Comparison of ENCODE assay signal across 29 cellular contexts in genomic region chr2:219739061-219739460, GRCh38.
"Had no signal": no experiment of that assay in that cellular context is flagged by ENCODE, and none has a peak within 500 bp of the region (broad histone marks: within the 10 kb centered on the region; RNA-seq: fewer than 3 reads in every experiment).

No MANE protein-coding gene starts in this region.

- H3K4me3 ChIP-seq: heart right ventricle, left ventricle myocardium inferior, lung, ovary, prostate gland, stomach, suprapubic skin, tibial artery, upper lobe of right lung had no signal

- H3K27ac Mint-ChIP-seq: activated CD4-positive, alpha-beta memory T cell treated with anti-CD3 and anti-CD28 coated beads for 36 hours; activated naive CD4-positive, alpha-beta T cell treated with anti-CD3 and anti-CD28 coated beads, Interleukin-2, amount 50 U/mL, for 72 hours; activated T-cell treated with anti-CD3 and anti-CD28 coated beads, Interleukin-2, amount 50 U/mL, for 24 hours; activated T-helper 2 cell treated with anti-CD3 and anti-CD28 coated beads, Interferon-gamma antibody, Interleukin-2, Interleukin-4, amounts not matched to agents 10 μg/mL and 5 μg/mL and 100 μg/mL, durations not matched to agents 14 hours and 24 hours and 36 hours; naive B cell; stimulated activated naive B cell treated with anti-CD40 and anti-IgM and Interleukin-4, amounts not matched to agents 10 μg/mL and 1 μg/mL and 100 μg/mL, for 72 hours; T-helper 1 cell treated with Interleukin-12 subunit alpha and Interleukin-12 subunit beta and Interleukin-4 antibody, amounts not matched to agents 30 μg/mL and 1 μg/mL, for 36 hours had no signal

- H3K4me1 Mint-ChIP-seq: naive B cell; stimulated activated naive B cell treated with anti-CD40 and anti-IgM and Interleukin-4, amounts not matched to agents 10 μg/mL and 1 μg/mL and 100 μg/mL, for 72 hours had no signal

- H3K27me3 ChIP-seq: heart right ventricle, ovary, tibial artery, upper lobe of right lung had no signal

- DNase-seq: activated CD4-positive, alpha-beta memory T cell treated with anti-CD3 and anti-CD28 coated beads for 36 hours; activated CD4-positive, alpha-beta T cell treated with anti-CD3 and anti-CD28 coated beads for 48 hours; activated CD8-positive, alpha-beta memory T cell treated with anti-CD3 and anti-CD28 coated beads, Interleukin-2, amount 50 U/mL, for 48 hours; activated T-cell treated with anti-CD3 and anti-CD28 coated beads, Interleukin-2, amount 50 U/mL, for 24 hours; aorta; brain microvascular endothelial cell; cortex of kidney; foreskin melanocyte; heart right ventricle; left ventricle myocardium inferior; naive B cell; ovary; retina; stimulated activated CD4-positive, alpha-beta T cell treated with anti-CD3 and anti-CD28 coated beads, Interleukin-15, amount 100 ng/mL, for 24 hours; stimulated activated CD4-positive, alpha-beta T cell treated with anti-CD3 and anti-CD28 coated beads, Interleukin-2, amount 100 ng/mL, for 24 hours; stimulated activated naive B cell treated with anti-CD40 and anti-IgM and Interleukin-4, amounts not matched to agents 10 μg/mL and 1 μg/mL and 100 μg/mL, for 72 hours; stomach; SW 1271; T-helper 9 cell; tibial artery; upper lobe of right lung; WERI-Rb-1 had no signal

- H3K27ac ChIP-seq: brain microvascular endothelial cell, heart right ventricle, left ventricle myocardium inferior, ovary, prostate gland, stomach, suprapubic skin, tibial artery, upper lobe of right lung, WERI-Rb-1 had no signal

- ATAC-seq: activated CD4-positive, CD25-positive, alpha-beta regulatory T cell treated with anti-CD3 and anti-CD28 coated beads, Interleukin-2, amount 50 U/mL, for 24 hours; activated naive CD4-positive, alpha-beta T cell treated with anti-CD3 and anti-CD28 coated beads, Interleukin-2, amount 50 U/mL, for 72 hours; heart right ventricle; stimulated activated naive B cell treated with anti-CD40 and anti-IgM and Interleukin-4, amounts not matched to agents 10 μg/mL and 1 μg/mL and 100 μg/mL, for 72 hours; upper lobe of right lung had no signal

- H3K36me3 ChIP-seq: brain microvascular endothelial cell, heart right ventricle, left ventricle myocardium inferior, ovary, prostate gland, stomach, suprapubic skin, tibial artery, upper lobe of right lung, WERI-Rb-1 had no signal

- H3K9me3 Mint-ChIP-seq: activated CD4-positive, alpha-beta memory T cell treated with anti-CD3 and anti-CD28 coated beads for 36 hours; activated naive CD4-positive, alpha-beta T cell treated with anti-CD3 and anti-CD28 coated beads, Interleukin-2, amount 50 U/mL, for 72 hours; activated T-cell treated with anti-CD3 and anti-CD28 coated beads, Interleukin-2, amount 50 U/mL, for 24 hours; activated T-helper 2 cell treated with anti-CD3 and anti-CD28 coated beads, Interferon-gamma antibody, Interleukin-2, Interleukin-4, amounts not matched to agents 10 μg/mL and 5 μg/mL and 100 μg/mL, durations not matched to agents 14 hours and 24 hours and 36 hours; naive B cell; stimulated activated naive B cell treated with anti-CD40 and anti-IgM and Interleukin-4, amounts not matched to agents 10 μg/mL and 1 μg/mL and 100 μg/mL, for 72 hours; T-helper 1 cell treated with Interleukin-12 subunit alpha and Interleukin-12 subunit beta and Interleukin-4 antibody, amounts not matched to agents 30 μg/mL and 1 μg/mL, for 36 hours had no signal

- H3K9me3 ChIP-seq: heart right ventricle, left ventricle myocardium inferior, ovary, prostate gland, stomach, suprapubic skin, tibial artery, upper lobe of right lung had no signal

- H3K4me3 Mint-ChIP-seq: activated CD4-positive, alpha-beta memory T cell treated with anti-CD3 and anti-CD28 coated beads for 36 hours; activated T-cell treated with anti-CD3 and anti-CD28 coated beads, Interleukin-2, amount 50 U/mL, for 24 hours; naive B cell; stimulated activated naive B cell treated with anti-CD40 and anti-IgM and Interleukin-4, amounts not matched to agents 10 μg/mL and 1 μg/mL and 100 μg/mL, for 72 hours; T-helper 1 cell treated with Interleukin-12 subunit alpha and Interleukin-12 subunit beta and Interleukin-4 antibody, amounts not matched to agents 30 μg/mL and 1 μg/mL, for 36 hours had no signal

- H3K4me1 ChIP-seq: prostate gland, stomach, suprapubic skin, upper lobe of right lung had no signal

- H3K36me3 Mint-ChIP-seq: activated CD4-positive, alpha-beta memory T cell treated with anti-CD3 and anti-CD28 coated beads for 36 hours; activated naive CD4-positive, alpha-beta T cell treated with anti-CD3 and anti-CD28 coated beads, Interleukin-2, amount 50 U/mL, for 72 hours; naive B cell; stimulated activated naive B cell treated with anti-CD40 and anti-IgM and Interleukin-4, amounts not matched to agents 10 μg/mL and 1 μg/mL and 100 μg/mL, for 72 hours had no signal
